In genomic region chr3:12267380-12268030, GRCh38 we compare ENCODE assay signal across 1 cellular context.
TF ChIP-seq lines count a peak whose summit lies in the region.

No MANE protein-coding gene starts in this region.

TF ChIP-seq in endothelial cell of umbilical vein, 7 proteins besides CTCF, POLR2A, EP300 and RAD21 (continued from another document):
- TF ChIP-seq EZH2 (IDR thresholded peaks at IDR 0.05; ENCODE audit: borderline replicate concordance, low read depth, low read length, severe bottlenecking), result no peak
- no peak for TF ChIP-seq MYC (IDR thresholded peaks at IDR 0.05; ENCODE audit: low read depth, low read length)
